In the genomic region with DNA sequence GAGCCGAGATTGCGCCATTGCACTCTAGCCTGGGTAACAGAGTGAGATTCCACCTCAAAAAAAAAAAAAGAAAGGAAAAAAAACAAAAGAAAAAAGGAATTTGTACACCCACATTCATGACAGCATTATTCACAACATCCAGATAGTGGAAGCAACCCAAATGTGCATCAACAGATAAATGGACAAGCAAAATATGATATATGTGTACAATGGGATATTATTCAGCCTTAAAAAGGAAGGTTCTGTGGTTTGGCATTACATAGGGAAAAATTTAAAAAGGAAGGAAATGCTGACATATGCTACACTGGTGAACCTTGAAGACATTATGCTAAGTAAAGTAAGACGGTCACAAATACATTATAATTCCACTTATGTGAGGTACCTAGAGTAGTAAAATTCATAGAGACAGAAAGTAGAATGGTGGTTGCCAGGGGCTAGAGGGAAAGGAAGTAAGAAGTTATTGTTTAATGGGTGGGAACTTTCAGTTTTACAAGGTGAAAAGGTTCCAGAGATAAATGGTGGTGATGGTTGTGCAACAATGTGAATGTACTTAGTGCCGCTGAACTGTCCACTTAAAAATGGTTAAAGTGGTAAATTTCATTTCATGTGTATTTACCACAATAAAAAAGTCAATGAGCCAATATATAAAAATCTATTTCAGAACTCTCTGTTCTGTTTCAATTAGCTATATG, we compare ENCODE assay signal across 15 cellular contexts.
DNase-seq lines count a peak whose midpoint lies in the region; ATAC-seq, FAIRE-seq and TF ChIP-seq lines count a peak whose summit lies in the region.
"Had no signal": no experiment of that assay in that cellular context is flagged by ENCODE, and none has a peak within 500 bp of the region (broad histone marks: within the 10 kb centered on the region; RNA-seq: fewer than 3 reads in every experiment).

No MANE protein-coding gene starts in this region.

- peaks cover 0 to 6% (median 0%) of the 10 kb centered on the region in 11 experiments; a peak in 1 of 22 replicates for H3K9me3 ChIP-seq in BLaER1 treated with 17β-estradiol and CSF1 and Interleukin-3, amounts not matched to agents 10 nM and 100 nM (replicated peaks in 1 of 11)
- no peaks in the 10 kb centered on the region for H3K9me3 ChIP-seq in kidney (ENCODE audit: control insufficient read depth in 1 of 2, low read length in 2 of 2)

- H3K9ac ChIP-seq in BLaER1 treated with 17β-estradiol and CSF1 and Interleukin-3, amounts not matched to agents 10 nM and 100 nM = no peak overlapping the region
- peak overlapping the region in 1 of 2 donors; percentile 47 for H3K9ac ChIP-seq in kidney (ENCODE audit: low read length in 2 of 2)
- H3K9ac ChIP-seq: parathyroid adenoma had no signal

- peaks cover 0 to 12% (median 0%) of the 10 kb centered on the region in 11 experiments; a peak in 5 of 22 replicates for H4K20me1 ChIP-seq in BLaER1 treated with 17β-estradiol and CSF1 and Interleukin-3, amounts not matched to agents 10 nM and 100 nM

- intact Hi-C loops in kidney (cut with DNase I) = no loop called here

- peaks cover 21 to 64% (median 48%) of the 10 kb centered on the region in 10 experiments for H3K4me1 ChIP-seq in BLaER1 treated with 17β-estradiol and CSF1 and Interleukin-3, amounts not matched to agents 10 nM and 100 nM
- H3K4me1 ChIP-seq in kidney (ENCODE audit: control insufficient read depth in 1 of 2, insufficient read depth in 1 of 2, low read depth in 1 of 2, low read length in 2 of 2) = peaks cover 19 to 23% of the 10 kb centered on the region in 2 donors
- H3K4me1 ChIP-seq: parathyroid adenoma had no signal

- 0 out of 22 replicates have a peak overlapping the region, but pooled peaks of 1 of the 11 experiments have one; percentile 7 for H3K27ac ChIP-seq in BLaER1 treated with 17β-estradiol and CSF1 and Interleukin-3, amounts not matched to agents 10 nM and 100 nM
- peak overlapping the region; percentile 87 to 89 for H3K27ac ChIP-seq in kidney (ENCODE audit: low read depth in 2 of 2, low read length in 2 of 2)
- H3K27ac ChIP-seq: parathyroid adenoma had no signal

- H3K36me3 ChIP-seq in BLaER1 treated with 17β-estradiol and CSF1 and Interleukin-3, amounts not matched to agents 10 nM and 100 nM = peaks cover 0 to 16% (median 0%) of the 10 kb centered on the region in 11 experiments; a peak in 2 of 22 replicates
- no peaks in the 10 kb centered on the region for H3K36me3 ChIP-seq in kidney (ENCODE audit: control insufficient read depth in 1 of 2, insufficient read depth in 2 of 2, low read length in 2 of 2)

- H3K4me2 ChIP-seq in BLaER1 treated with 17β-estradiol and CSF1 and Interleukin-3, amounts not matched to agents 10 nM and 100 nM = peak overlapping the region; percentile 45 to 79 (median 68)

- H3K27me3 ChIP-seq in BLaER1 treated with 17β-estradiol and CSF1 and Interleukin-3, amounts not matched to agents 10 nM and 100 nM = peaks cover 0 to 18% (median 0%) of the 10 kb centered on the region in 11 experiments; a peak in 5 of 22 replicates

- peak; percentile 46 for DNase-seq in RPMI7951 (ENCODE audit: low read depth)
- no peak for DNase-seq in kidney
- DNase-seq in T-helper 9 cell = no peak
- DNase-seq in activated CD8-positive, alpha-beta memory T cell treated with anti-CD3 and anti-CD28 coated beads, Interleukin-2, amount 50 U/mL, for 48 hours = no peak
- DNase-seq in iPS-NIHi11 (ENCODE audit: low spot score) = no peak
- DNase-seq: Calu3, endodermal cell, NCI-H2029, NCI-H774, SHP77 had no signal

- H3K4me3 ChIP-seq in BLaER1 treated with 17β-estradiol and CSF1 and Interleukin-3, amounts not matched to agents 10 nM and 100 nM = no peak overlapping the region
- no peak overlapping the region for H3K4me3 ChIP-seq in kidney (ENCODE audit: low read length in 2 of 2)

- ATAC-seq in HG02610 (IDR thresholded peaks at IDR 0.05; ENCODE audit: unreplicated experiment) (peak; percentile 45), HG02938 (IDR thresholded peaks at IDR 0.05; ENCODE audit: unreplicated experiment) (no peak)

- TF ChIP-seq CTCF in kidney (IDR thresholded peaks at IDR 0.05; ENCODE audit: borderline replicate concordance, extremely low read depth, insufficient read depth) = no peak

- no peak for FAIRE-seq in kidney (lab: Jason Lieb, UNC)
- FAIRE-seq: bronchial epithelial cell had no signal
